ENCODE assay signal across 1 cellular context in genomic region chr19:56140583-56141415, GRCh38.
TF ChIP-seq lines count a peak whose summit lies in the region.

Gene ZNF444, plus strand, starts transcription at chr19:56141287. Its CDS starts 5,625 bp downstream, at chr19:56146912.

TF ChIP-seq in K562, 482 proteins besides CTCF, POLR2A, EP300 and RAD21 (continued from another document and continues in another):
- TF ChIP-seq MYBL2 (IDR thresholded peaks at IDR 0.05; ENCODE audit: low read depth) (no peak), MYBL2 (CRISPR knock-in tag; IDR thresholded peaks at IDR 0.05; ENCODE audit: borderline replicate concordance) (no peak), STAT6 (CRISPR knock-in tag; IDR thresholded peaks at IDR 0.05) (peak; percentile 86; the same call in 1 of the 2 replicates), ZNF407 (IDR thresholded peaks at IDR 0.05; ENCODE audit: low read depth) (no peak), MTA2 (IDR thresholded peaks at IDR 0.05; ENCODE audit: low read depth) (no peak), HNRNPLL (IDR thresholded peaks at IDR 0.05; ENCODE audit: low read depth, low read length, poor library complexity, severe bottlenecking) (peak; percentile 52), ZNF589 (CRISPR knock-in tag; IDR thresholded peaks at IDR 0.05; ENCODE audit: low read depth) (peak; percentile 73; the same call in 1 of the 2 replicates), SNAPC5 (CRISPR knock-in tag; IDR thresholded peaks at IDR 0.05) (no peak), MAX (CRISPR knock-in tag; IDR thresholded peaks at IDR 0.05) (peak; percentile 95), ZNF395 (CRISPR knock-in tag; IDR thresholded peaks at IDR 0.05) (peak; percentile 94), HNRNPL (IDR thresholded peaks at IDR 0.05; ENCODE audit: low read depth, low read length) (peak; percentile 80; the same call in 1 of the 2 replicates), NKRF (IDR thresholded peaks at IDR 0.05; ENCODE audit: borderline replicate concordance) (peak; percentile 61), ZNF699 (CRISPR knock-in tag; IDR thresholded peaks at IDR 0.05; ENCODE audit: insufficient replicate concordance) (no peak), RBM34 (IDR thresholded peaks at IDR 0.05; ENCODE audit: borderline replicate concordance, insufficient read depth, low read length) (no peak), THAP12 (CRISPR knock-in tag; IDR thresholded peaks at IDR 0.05) (no peak), MEIS2 (IDR thresholded peaks at IDR 0.05; ENCODE audit: partially characterized antibody) (peak; percentile 64), NEUROD1 (IDR thresholded peaks at IDR 0.05; ENCODE audit: borderline replicate concordance, low read depth, low read length, partially characterized antibody) (no peak), ZNF740 (CRISPR knock-in tag; IDR thresholded peaks at IDR 0.05) (no peak), ZNF740 (tag; IDR thresholded peaks at IDR 0.05) (no peak), NFRKB (IDR thresholded peaks at IDR 0.05; ENCODE audit: low read depth) (peak; percentile 94), ZNF324 (CRISPR knock-in tag; IDR thresholded peaks at IDR 0.05) (no peak), ZNF695 (CRISPR knock-in tag; IDR thresholded peaks at IDR 0.05) (no peak), NCOA4 (IDR thresholded peaks at IDR 0.05; ENCODE audit: partially characterized antibody) (no peak), CREB1 (IDR thresholded peaks at IDR 0.05) (peak; percentile 93), CREB1 (CRISPR knock-in tag; IDR thresholded peaks at IDR 0.05) (peak; percentile 95), ZNF384 (IDR thresholded peaks at IDR 0.05; ENCODE audit: low read depth, low read length) (peak; percentile 61; the same call in 1 of the 2 replicates), ARHGAP35 (IDR thresholded peaks at IDR 0.05; ENCODE audit: partially characterized antibody) (no peak), PKNOX1 (IDR thresholded peaks at IDR 0.05) (peak; percentile 75), YY1 (IDR thresholded peaks at IDR 0.05; ENCODE audit: borderline replicate concordance in 1 of 3, control insufficient read depth in 1 of 3, extremely low read depth in 1 of 3, insufficient read depth in 3 of 3, insufficient read length in 1 of 3, insufficient replicate concordance in 2 of 3, low read depth in 1 of 3, low read length in 2 of 3) (peak; percentile 60 to 92 (median 82)), ZBTB8A (IDR thresholded peaks at IDR 0.05; ENCODE audit: partially characterized antibody) (peak; percentile 86), ASH1L (IDR thresholded peaks at IDR 0.05; ENCODE audit: borderline replicate concordance, low read depth, partially characterized antibody) (peak; percentile 74), E2F5 (CRISPR knock-in tag; IDR thresholded peaks at IDR 0.05) (no peak), MLX (CRISPR knock-in tag; conservative IDR thresholded peaks at IDR 0.05) (no peak), ESRRB (CRISPR knock-in tag; IDR thresholded peaks at IDR 0.05; ENCODE audit: borderline replicate concordance) (no peak; the same call in 1 of the 2 replicates), NR2C2 (CRISPR knock-in tag; IDR thresholded peaks at IDR 0.05) (peak; percentile 82), NR2C2 (tag; IDR thresholded peaks at IDR 0.05) (peak; percentile 92), FOXK2 (conservative IDR thresholded peaks at IDR 0.05 in 1 of 2, IDR thresholded peaks at IDR 0.05 in 1 of 2; ENCODE audit: low read depth in 2 of 2) (peak; percentile 24 to 63; a peak in 2 of 4 replicates), TBL1XR1 (IDR thresholded peaks at IDR 0.05; ENCODE audit: low read length in 2 of 2) (no peak; a peak in 1 of 4 replicates), PPARD (CRISPR knock-in tag; IDR thresholded peaks at IDR 0.05) (no peak)
